In genomic region chr3:161270991-161271390, GRCh38 we compare ENCODE assay signal across 25 cellular contexts.
"Had no signal": no experiment of that assay in that cellular context is flagged by ENCODE, and none has a peak within 500 bp of the region (broad histone marks: within the 10 kb centered on the region; RNA-seq: fewer than 3 reads in every experiment).

No MANE protein-coding gene starts in this region.

- DNase-seq: activated CD4-positive, alpha-beta T cell treated with anti-CD3 and anti-CD28 coated beads for 1 hour; activated CD4-positive, alpha-beta T cell treated with anti-CD3 and anti-CD28 coated beads, Interleukin-2, amount 50 U/mL, for 1 hour; activated CD8-positive, alpha-beta T cell treated with anti-CD3 and anti-CD28 coated beads, Interleukin-2, amount 10 ng/mL, durations not matched to agents 7 days and 5 days; brain microvascular endothelial cell; caudate nucleus; effector memory CD8-positive, alpha-beta T cell; head of caudate nucleus; hypothalamus; islet precursor cell; left cardiac atrium; naive thymus-derived CD4-positive, alpha-beta T cell; posterior cingulate gyrus; sigmoid colon; stimulated activated CD4-positive, alpha-beta T cell treated with anti-CD3 and anti-CD28 coated beads, Interleukin-15, amount 100 ng/mL, for 24 hours; stimulated activated CD8-positive, alpha-beta memory T cell treated with anti-CD3 and anti-CD28 coated beads, Interleukin-4, amount 100 ng/mL, for 48 hours; stimulated activated naive CD4-positive, alpha-beta T cell had no signal

- H3K4me1 ChIP-seq: ascending aorta, gastroesophageal sphincter, neural progenitor cell had no signal

- H3K27ac ChIP-seq: ascending aorta, brain microvascular endothelial cell, esophagus muscularis mucosa, gastroesophageal sphincter, neural progenitor cell, sigmoid colon, thoracic aorta had no signal

- H3K36me3 ChIP-seq: brain microvascular endothelial cell, neural progenitor cell had no signal

- H3K9me3 ChIP-seq: ascending aorta, esophagus muscularis mucosa, gastroesophageal sphincter, sigmoid colon, thoracic aorta had no signal

- ATAC-seq: activated CD8-positive, alpha-beta T cell treated with anti-CD3 and anti-CD28 coated beads, Interleukin-2, amount 10 ng/mL, durations not matched to agents 7 days and 5 days; activated naive CD4-positive, alpha-beta T cell treated with anti-CD3 and anti-CD28 coated beads, Interleukin-2, amount 50 U/mL, for 72 hours; activated T-helper 17 cell treated with anti-CD3 and anti-CD28 coated beads, Interleukin-2, amount 50 U/mL, for 72 hours; effector memory CD8-positive, alpha-beta T cell; gastroesophageal sphincter; naive thymus-derived CD4-positive, alpha-beta T cell had no signal

- H3K4me3 ChIP-seq: ascending aorta, esophagus muscularis mucosa, gastroesophageal sphincter, lung, neural progenitor cell, sigmoid colon, smooth muscle cell, thoracic aorta had no signal

- H3K27me3 ChIP-seq: ascending aorta, brain microvascular endothelial cell, esophagus muscularis mucosa, gastroesophageal sphincter, neural progenitor cell, sigmoid colon had no signal
